In genomic region chr12:109832534-109833306, GRCh38 we compare ENCODE assay signal across 12 cellular contexts. TPM values are rescaled to one million over a fixed set of nuclear protein-coding genes. Genes with fewer than 3 reads are reported as not detected.
DNase-seq lines count a peak whose midpoint lies in the region; ATAC-seq and TF ChIP-seq lines count a peak whose summit lies in the region.
"Had no signal": no experiment of that assay in that cellular context is flagged by ENCODE, and none has a peak within 500 bp of the region (broad histone marks: within the 10 kb centered on the region; RNA-seq: fewer than 3 reads in every experiment).

No MANE protein-coding gene starts in this region.

- intact Hi-C loops in lower leg skin (cut with DNase I; ENCODE audit: low total_unique reads) = no loop called here

- H3K4me1 ChIP-seq in HUES64 (ENCODE audit: insufficient read depth, low read length) = 0 out of 2 replicates have a peak, but pooled peaks cover 3% of the 10 kb centered on the region
- no peaks in the 10 kb centered on the region for H3K4me1 ChIP-seq in duodenal mucosa (ENCODE audit: control insufficient read depth in 1 of 2, insufficient read depth in 2 of 2, low read length in 2 of 2)
- peaks cover 36% of the 10 kb centered on the region for H3K4me1 ChIP-seq in suprapubic skin

- no peak for ATAC-seq in HG02970 (IDR thresholded peaks at IDR 0.05; ENCODE audit: low FRiP score, unreplicated experiment)
- ATAC-seq: activated CD8-positive, alpha-beta T cell treated with anti-CD3 and anti-CD28 coated beads, Interleukin-2, amount 10 ng/mL, durations not matched to agents 7 days and 5 days; stimulated activated memory B cell treated with anti-CD40 and anti-IgM and Interleukin-4, amounts not matched to agents 10 μg/mL and 1 μg/mL and 100 μg/mL, for 72 hours had no signal

- H3K36me3 ChIP-seq in HUES64 (ENCODE audit: insufficient read depth, low read length) (no peaks in the 10 kb centered on the region), duodenal mucosa (ENCODE audit: control insufficient read depth in 1 of 2, insufficient read depth in 2 of 2, low read length in 2 of 2) (no peaks in the 10 kb centered on the region), suprapubic skin (no peaks in the 10 kb centered on the region)

- no peaks in the 10 kb centered on the region for H3K27me3 ChIP-seq in HUES64 (ENCODE audit: insufficient read depth, low read length)
- H3K27me3 ChIP-seq in duodenal mucosa (ENCODE audit: control insufficient read depth in 1 of 2, insufficient read depth in 2 of 2, low read length in 2 of 2) = peaks cover 3 to 8% of the 10 kb centered on the region in 2 donors
- no peaks in the 10 kb centered on the region for H3K27me3 ChIP-seq in suprapubic skin

- no peaks in the 10 kb centered on the region for H3K9me3 ChIP-seq in HUES64 (ENCODE audit: insufficient read depth, low read depth, low read length)
- no peaks in the 10 kb centered on the region for H3K9me3 ChIP-seq in duodenal mucosa (ENCODE audit: control insufficient read depth in 1 of 2, low read length in 2 of 2)
- no peaks in the 10 kb centered on the region for H3K9me3 ChIP-seq in suprapubic skin

- WGBS in HUES64 = 24% methylated on average over 28 of the region's 31 CpGs
- WGBS in lower leg skin, 2 donors = 23 to 28% methylated on average over 7 to 12 of the region's 31 CpGs
- 18% methylated on average over 17 of the region's 31 CpGs for WGBS in suprapubic skin

- peak overlapping the region; percentile 70 for H3K9ac ChIP-seq in HUES64 (ENCODE audit: low read depth, low read length)
- peak overlapping the region in 1 of 2 donors; percentile 43 for H3K9ac ChIP-seq in duodenal mucosa (ENCODE audit: low read depth in 1 of 2, low read length in 2 of 2)

- DNase-seq in lower leg skin (ENCODE audit: low spot score in 2 of 2) = no peak
- DNase-seq in suprapubic skin (ENCODE audit: low spot score in 2 of 2) = no peak
- no peak for DNase-seq in NCI-H2196 (lab: John Stamatoyannopoulos, UW; ENCODE audit: unreplicated experiment)
- DNase-seq in pons (ENCODE audit: low spot score) = no peak
- no peak for DNase-seq in substantia nigra (lab: John Stamatoyannopoulos, UW)
- DNase-seq: activated CD8-positive, alpha-beta T cell treated with anti-CD3 and anti-CD28 coated beads, Interleukin-2, amount 10 ng/mL, durations not matched to agents 7 days and 5 days; GOT3; NCI-H446 treated with DMSO at 0.1 percent for 48 hours had no signal

- no peak for TF ChIP-seq EP300 in suprapubic skin (IDR thresholded peaks at IDR 0.05)

- no peak for TF ChIP-seq CTCF in lower leg skin (IDR thresholded peaks at IDR 0.05)
- TF ChIP-seq CTCF in suprapubic skin (IDR thresholded peaks at IDR 0.05) = no peak

- no peak overlapping the region for H3K27ac ChIP-seq in HUES64 (ENCODE audit: low read depth, low read length)
- no peak overlapping the region for H3K27ac ChIP-seq in duodenal mucosa (ENCODE audit: low read depth, low read length)
- peak overlapping the region; percentile 21 for H3K27ac ChIP-seq in suprapubic skin
- no peak overlapping the region for H3K27ac ChIP-seq in substantia nigra (ENCODE audit: low read depth, low read length, poor library complexity, severe bottlenecking)

- no peak for TF ChIP-seq POLR2A in lower leg skin (IDR thresholded peaks at IDR 0.05)
- no peak for TF ChIP-seq POLR2A in suprapubic skin (IDR thresholded peaks at IDR 0.05)

- peak overlapping the region; percentile 57 for H3K4me3 ChIP-seq in HUES64 (ENCODE audit: low read length)
- H3K4me3 ChIP-seq in duodenal mucosa (ENCODE audit: low read depth in 1 of 2, low read length in 2 of 2) = peak overlapping the region; percentile 32 to 35
- H3K4me3 ChIP-seq in lower leg skin (ENCODE audit: low read depth, poor library complexity, severe bottlenecking) = peak overlapping the region; percentile 31
- H3K4me3 ChIP-seq in suprapubic skin = peak overlapping the region; percentile 67

RNA-seq across cellular contexts. Expression of gene TRPV4, which starts 0.5 kb away (rescaled TPM):
- 1.7 TPM for polyA plus RNA-seq in HUES64 (2013, experiment 1 of 2)
- polyA plus RNA-seq in HUES64 (2013, experiment 2 of 2) = 2.3 TPM
- total RNA-seq in lower leg skin (10 to 100 TPM in 1 of 4 donors, 1 to 10 TPM in 3; 6.6 to 10.9 (median 8.1) TPM), suprapubic skin (10 to 100 TPM in 1 of 4 donors, 1 to 10 TPM in 3; 4.0 to 11.9 (median 5.4) TPM)
- total RNA-seq: activated CD8-positive, alpha-beta T cell treated with anti-CD3 and anti-CD28 coated beads, Interleukin-2, amount 10 ng/mL, durations not matched to agents 7 days and 5 days had no signal

RNA-seq across cellular contexts. Expression of gene GLTP, which starts 47.6 kb away (rescaled TPM):
- 20.2 TPM for polyA plus RNA-seq in HUES64 (2013, experiment 1 of 2)
- polyA plus RNA-seq in HUES64 (2013, experiment 2 of 2) = 22.6 TPM
- total RNA-seq in lower leg skin = 100 to 1,000 TPM; 536 to 775 (median 660) TPM
- total RNA-seq in suprapubic skin = 100 to 1,000 TPM; 207 to 654 (median 526) TPM
